Comparison of ENCODE assay signal across 9 cellular contexts in genomic region chr5:152532714-152533113, GRCh38.
DNase-seq lines count a peak whose midpoint lies in the region; ATAC-seq, FAIRE-seq and TF ChIP-seq lines count a peak whose summit lies in the region.
"Had no signal": no experiment of that assay in that cellular context is flagged by ENCODE, and none has a peak within 500 bp of the region (broad histone marks: within the 10 kb centered on the region; RNA-seq: fewer than 3 reads in every experiment).

No MANE protein-coding gene starts in this region.

- no peak overlapping the region for H3K18ac ChIP-seq in trophoblast cell (ENCODE audit: low read length)

- no TSS peak for BruUV-seq in PC-9 (replicated peaks; lab: Mats Ljungman, UMichigan)

- no peak overlapping the region for H2AK5ac ChIP-seq in trophoblast cell (ENCODE audit: low read length)

- no peaks in the 10 kb centered on the region for H3F3A ChIP-seq in PC-9 (ENCODE audit: insufficient read depth, low read depth)

- H3K36me3 ChIP-seq in PC-9 (ENCODE audit: low read depth): no peaks in the 10 kb centered on the region
- H3K36me3 ChIP-seq in esophagus squamous epithelium: no peaks in the 10 kb centered on the region
- H3K36me3 ChIP-seq in trophoblast cell (ENCODE audit: control insufficient read depth in 1 of 2, insufficient read depth in 2 of 2, low read length in 2 of 2): no peaks in the 10 kb centered on the region
- H3K36me3 ChIP-seq in effector memory CD4-positive, alpha-beta T cell (ENCODE audit: control insufficient read depth, insufficient read depth, low read length): no peaks in the 10 kb centered on the region

- H3K9me3 ChIP-seq in PC-9 (ENCODE audit: insufficient read depth, low read depth): no peaks in the 10 kb centered on the region
- H3K9me3 ChIP-seq in esophagus squamous epithelium: no peaks in the 10 kb centered on the region
- H3K9me3 ChIP-seq in trophoblast cell (ENCODE audit: insufficient read depth, low read depth, low read length): no peaks in the 10 kb centered on the region
- no peaks in the 10 kb centered on the region for H3K9me3 ChIP-seq in effector memory CD4-positive, alpha-beta T cell (ENCODE audit: control insufficient read depth, low read length)

- no peak overlapping the region for H4K91ac ChIP-seq in trophoblast cell (ENCODE audit: low read depth, low read length)

- H4K8ac ChIP-seq in trophoblast cell (ENCODE audit: low read depth, low read length): no peak overlapping the region

- no peak overlapping the region for H2BK12ac ChIP-seq in trophoblast cell (ENCODE audit: low read length)

- no peaks in the 10 kb centered on the region for H3K9me2 ChIP-seq in PC-9 (ENCODE audit: insufficient read depth)

- TF ChIP-seq CTCF in PC-9 (conservative IDR thresholded peaks at IDR 0.05): peak; percentile 72
- peak in 5 of 6 experiments; percentile 35 to 59 (median 43) for TF ChIP-seq CTCF in esophagus squamous epithelium (IDR thresholded peaks at IDR 0.05)

- H3K27me3 ChIP-seq in PC-9 (ENCODE audit: insufficient read depth, low read depth): peaks cover 16% of the 10 kb centered on the region
- H3K27me3 ChIP-seq in esophagus squamous epithelium: no peaks in the 10 kb centered on the region
- H3K27me3 ChIP-seq in trophoblast cell (ENCODE audit: insufficient read depth, low read length): no peaks in the 10 kb centered on the region
- no peaks in the 10 kb centered on the region for H3K27me3 ChIP-seq in effector memory CD4-positive, alpha-beta T cell (replicated peaks; ENCODE audit: control insufficient read depth, insufficient read depth, low read length, poor library complexity, severe bottlenecking)

- H3K4me1 ChIP-seq in PC-9 (replicated peaks; ENCODE audit: insufficient read depth) (no peaks in the 10 kb centered on the region), esophagus squamous epithelium (no peaks in the 10 kb centered on the region), trophoblast cell (ENCODE audit: control insufficient read depth in 1 of 2, insufficient read depth in 2 of 2, low read length in 2 of 2) (peaks cover 4 to 5% of the 10 kb centered on the region in 2 experiments)
- no peaks in the 10 kb centered on the region for H3K4me1 ChIP-seq in effector memory CD4-positive, alpha-beta T cell (ENCODE audit: control insufficient read depth, insufficient read depth, low read length, poor library complexity, severe bottlenecking)

- no peaks in the 10 kb centered on the region for H4K20me1 ChIP-seq in PC-9 (ENCODE audit: insufficient read depth)

- H4K12ac ChIP-seq in trophoblast cell (ENCODE audit: low read depth, low read length): no peak overlapping the region

- H2AFZ ChIP-seq in PC-9 (no peak overlapping the region), trophoblast cell (ENCODE audit: insufficient read depth, low read length, poor library complexity) (no peak overlapping the region)

- H3K4me3 ChIP-seq in PC-9: no peak overlapping the region
- no peak overlapping the region for H3K4me3 ChIP-seq in esophagus squamous epithelium
- H3K4me3 ChIP-seq in trophoblast cell (ENCODE audit: low read depth, low read length): no peak overlapping the region
- no peak overlapping the region for H3K4me3 ChIP-seq in effector memory CD4-positive, alpha-beta T cell (ENCODE audit: insufficient read depth, low read depth, low read length, poor library complexity, severe bottlenecking)

- intact Hi-C loops in PC-9 (cut with micrococcal nuclease; ENCODE audit: unreplicated experiment) (loop anchor here (1.0 to 10.0 kb wide), 2 partner anchors 612 to 1433 kb away; no protein-coding TSS in a partner anchor), esophagus squamous epithelium (cut with DNase I) (loop anchor here (5.0 kb wide), 1 partner anchor 1440 kb away; no protein-coding TSS in a partner anchor)

- H3K14ac ChIP-seq in trophoblast cell (ENCODE audit: low read length): no peak overlapping the region

- 32 to 36% methylated on average over 2 of the region's 2 CpGs for WGBS in esophagus squamous epithelium, 2 donors
- no CpG with 5 or more reads among the region's 2 CpGs for WGBS in trophoblast cell (ENCODE audit: extremely low coverage, insufficient coverage, insufficient read length)

- H3K4me2 ChIP-seq in PC-9 (no peak overlapping the region), trophoblast cell (ENCODE audit: low read length) (no peak overlapping the region)

- H3K9ac ChIP-seq in trophoblast cell (ENCODE audit: low read length): no peak overlapping the region

- no peaks in the 10 kb centered on the region for H3K79me1 ChIP-seq in trophoblast cell (ENCODE audit: low read length)

- CTCF ChIA-PET in PC-9 (lab: Charles Lee): interaction anchor here (0.6 to 1.2 kb wide), 2 partner anchors 32 to 1432 kb away, joined by 5 to 9 read pairs; no protein-coding TSS in a partner anchor

- H3K4ac ChIP-seq in trophoblast cell (ENCODE audit: low read depth, low read length): no peak overlapping the region

- ATAC-seq in GM19455 (IDR thresholded peaks at IDR 0.05; ENCODE audit: unreplicated experiment): no peak

- no peak for TF ChIP-seq POLR2A in esophagus squamous epithelium (IDR thresholded peaks at IDR 0.05)

- DNase-seq in EH (ENCODE audit: low read depth): peak; percentile 58
- peak; percentile 41 for DNase-seq in HTR-8/SVneo (ENCODE audit: insufficient read length, low spot score)
- DNase-seq in PC-9: peak in 1 of 2 experiments; percentile 37
- no peak for DNase-seq in esophagus squamous epithelium (lab: John Stamatoyannopoulos, UW)
- peak; percentile 11 to 82 for DNase-seq in trophoblast cell
- no peak for DNase-seq in activated CD4-positive, CD25-positive, alpha-beta regulatory T cell (lab: John Stamatoyannopoulos, UW)
- no peak for DNase-seq in effector memory CD4-positive, alpha-beta T cell

- no peak overlapping the region for H3K23ac ChIP-seq in trophoblast cell (ENCODE audit: low read length)

- no peaks in the 10 kb centered on the region for H3K79me2 ChIP-seq in PC-9 (ENCODE audit: low read depth)
- no peaks in the 10 kb centered on the region for H3K79me2 ChIP-seq in trophoblast cell (ENCODE audit: control insufficient read depth, insufficient read depth, low read length, poor library complexity)

- no peak overlapping the region for H2BK5ac ChIP-seq in trophoblast cell (ENCODE audit: low read depth, low read length, poor library complexity)

- H2BK120ac ChIP-seq in trophoblast cell (ENCODE audit: insufficient read depth, low read length, poor library complexity): no peak overlapping the region

- POLR2A ChIA-PET in PC-9 (lab: Charles Lee; ENCODE audit: unreplicated experiment): interaction anchor here (0.6 kb wide), 1 partner anchor 1505 kb away, joined by 4 read pairs; no protein-coding TSS in a partner anchor

- H3K27ac ChIP-seq in PC-9 (no peak overlapping the region), esophagus squamous epithelium (no peak overlapping the region), trophoblast cell (ENCODE audit: low read depth, low read length) (no peak overlapping the region)
- no peak overlapping the region for H3K27ac ChIP-seq in effector memory CD4-positive, alpha-beta T cell (ENCODE audit: insufficient read depth, low read length, poor library complexity, severe bottlenecking)

- FAIRE-seq in HTR-8/SVneo (lab: Jason Lieb, UNC): peak; percentile 67
- FAIRE-seq: TTC549 had no signal

Comparison
In these comparisons a context has a peak if more than half of its experiments do, and no peak if none do; other contexts are left out.
1. DNase-seq: peak in EH (single experiment), HTR-8/SVneo (single experiment) and trophoblast cell (2 of 2); none in esophagus squamous epithelium (single experiment), activated CD4-positive, CD25-positive, alpha-beta regulatory T cell (0 of 4) and effector memory CD4-positive, alpha-beta T cell (0 of 3).